10 cellular contexts compared by ENCODE assay signal in the genomic region with DNA sequence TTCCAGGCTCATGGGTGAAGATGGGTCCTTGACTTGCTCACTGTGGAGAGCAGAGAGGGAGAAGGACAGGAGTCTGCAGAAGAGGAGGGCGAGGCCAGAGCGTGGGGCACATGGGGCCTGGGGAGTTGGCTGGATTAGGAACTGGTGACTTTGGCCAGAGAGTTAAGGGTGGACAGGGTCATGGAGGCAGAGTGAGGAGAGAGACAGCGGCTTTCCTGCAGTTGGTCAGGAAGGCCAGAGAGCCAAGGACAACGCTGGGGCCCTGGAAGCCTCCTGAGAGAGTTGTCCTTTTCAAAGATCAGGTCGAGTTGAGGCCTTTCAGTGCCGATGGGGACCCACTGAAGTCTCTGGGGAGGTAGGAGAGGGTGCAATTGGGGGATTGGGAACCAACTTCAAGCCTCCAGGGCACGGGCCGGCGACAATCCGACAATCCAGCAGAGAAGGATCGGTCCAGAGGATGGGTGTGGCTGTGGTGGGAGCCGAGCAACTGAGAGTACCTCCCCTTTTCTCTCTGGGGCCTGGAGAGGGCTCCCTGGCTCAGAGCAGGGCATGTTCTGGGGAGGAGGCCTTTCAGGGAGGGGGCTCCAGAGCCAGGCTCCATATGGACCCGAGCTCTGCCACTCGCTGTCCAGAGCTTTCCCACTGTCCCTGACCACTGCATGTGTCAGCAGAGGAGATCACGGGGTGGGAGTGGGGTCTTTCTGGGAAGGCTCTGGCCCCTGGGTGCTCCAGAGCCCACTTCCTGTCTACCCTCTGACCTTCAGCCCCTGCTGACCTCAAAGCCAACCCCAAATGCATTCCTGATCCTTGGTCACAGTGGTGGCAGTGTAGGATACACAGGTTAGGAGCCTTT. TPM values are rescaled to one million over a fixed set of nuclear protein-coding genes. Genes with fewer than 3 reads are reported as not detected.
DNase-seq lines count a peak whose midpoint lies in the region; ATAC-seq and TF ChIP-seq lines count a peak whose summit lies in the region.
"Had no signal": no experiment of that assay in that cellular context is flagged by ENCODE, and none has a peak within 500 bp of the region (broad histone marks: within the 10 kb centered on the region; RNA-seq: fewer than 3 reads in every experiment).

No MANE protein-coding gene starts in this region.

- no peak overlapping the region for H3K9ac ChIP-seq in HUES48 (ENCODE audit: low read depth, low read length)
- H3K9ac ChIP-seq in adipocyte (ENCODE audit: low read length): peak overlapping the region; percentile 55
- H3K9ac ChIP-seq in stomach smooth muscle (ENCODE audit: low read length in 2 of 2): no peak overlapping the region

- H3K27ac ChIP-seq in HUES48 (ENCODE audit: low read depth, low read length): peak overlapping the region; percentile 75
- peak overlapping the region; percentile 80 to 91 for H3K27ac ChIP-seq in left lung
- H3K27ac ChIP-seq in stomach smooth muscle (ENCODE audit: low read length): peak overlapping the region; percentile 31

- no peak for TF ChIP-seq CTCF in left lung (IDR thresholded peaks at IDR 0.05)

- no peak for DNase-seq in adipocyte (ENCODE audit: low read depth)
- no peak for DNase-seq in left lung
- no peak for DNase-seq in kidney glomerular epithelial cell (lab: John Stamatoyannopoulos, UW)
- no peak for DNase-seq in NCI-H748 treated with DMSO at 0.1 percent for 48 hours (lab: John Stamatoyannopoulos, UW)
- DNase-seq: cortex of kidney, NCI-H1436 treated with DMSO at 0.1 percent for 48 hours had no signal

- intact Hi-C loops in left lung (cut with DNase I): no loop called here

- H3K36me3 ChIP-seq in HUES48 (ENCODE audit: control insufficient read depth, insufficient read depth, low read length) (peaks cover 65% of the 10 kb centered on the region), adipocyte (ENCODE audit: control insufficient read depth, insufficient read depth, low read length, severe bottlenecking) (peaks cover 26% of the 10 kb centered on the region), left lung (peaks cover 0 to 65% of the 10 kb centered on the region in 2 donors), stomach smooth muscle (ENCODE audit: control insufficient read depth in 2 of 2, insufficient read depth in 2 of 2, low read length in 2 of 2) (peaks cover 22 to 25% of the 10 kb centered on the region in 2 donors)

- H3K4me3 ChIP-seq in HUES48 (ENCODE audit: low read depth, low read length): no peak overlapping the region
- no peak overlapping the region for H3K4me3 ChIP-seq in adipocyte (ENCODE audit: low read length)
- H3K4me3 ChIP-seq in left lung: peak overlapping the region in 1 of 2 donors; percentile 23
- peak overlapping the region in 1 of 2 donors; percentile 15 for H3K4me3 ChIP-seq in stomach smooth muscle (ENCODE audit: low read length in 2 of 2)

- H3K4me1 ChIP-seq in HUES48 (ENCODE audit: control insufficient read depth, insufficient read depth, low read length) (peaks cover 18% of the 10 kb centered on the region), adipocyte (ENCODE audit: control insufficient read depth, insufficient read depth, low read length) (peaks cover 53% of the 10 kb centered on the region), left lung (peaks cover 45 to 85% of the 10 kb centered on the region in 2 donors), stomach smooth muscle (ENCODE audit: control insufficient read depth, insufficient read depth, low read length) (peaks cover 65% of the 10 kb centered on the region)

- no peaks in the 10 kb centered on the region for H3K9me3 ChIP-seq in HUES48 (ENCODE audit: control insufficient read depth, insufficient read depth, low read length)
- no peaks in the 10 kb centered on the region for H3K9me3 ChIP-seq in adipocyte (ENCODE audit: control insufficient read depth, low read length)
- no peaks in the 10 kb centered on the region for H3K9me3 ChIP-seq in left lung
- H3K9me3 ChIP-seq in stomach smooth muscle (ENCODE audit: control insufficient read depth in 2 of 2, low read length in 2 of 2): no peaks in the 10 kb centered on the region

- H3K27me3 ChIP-seq in HUES48 (ENCODE audit: control insufficient read depth, insufficient read depth, low read length) (no peaks in the 10 kb centered on the region), adipocyte (replicated peaks; ENCODE audit: control insufficient read depth, insufficient read depth, low read length) (no peaks in the 10 kb centered on the region), left lung (no peaks in the 10 kb centered on the region), stomach smooth muscle (ENCODE audit: control insufficient read depth in 1 of 2, insufficient read depth in 2 of 2, low read length in 2 of 2) (no peaks in the 10 kb centered on the region)

- ATAC-seq in left lung (peak; percentile 11), GM18870 (IDR thresholded peaks at IDR 0.05; ENCODE audit: unreplicated experiment) (no peak), HG02678 (IDR thresholded peaks at IDR 0.05; ENCODE audit: unreplicated experiment) (no peak)

RNA-seq across cellular contexts. Expression of a gene that starts 7.5 kb away (rescaled TPM):
- total RNA-seq in left lung: 10 to 100 TPM; 32.6 to 49.4 TPM

RNA-seq across cellular contexts. Expression of a gene that starts 31.3 kb away (rescaled TPM):
- total RNA-seq in left lung: 10 to 100 TPM; 61.9 to 70.6 TPM

RNA-seq across cellular contexts. Expression of a gene that starts 31.5 kb away (rescaled TPM):
- total RNA-seq in left lung: 1 to 10 TPM; 6.2 to 7.4 TPM

RNA-seq across cellular contexts. Expression of a gene that starts 34.1 kb away (rescaled TPM):
- total RNA-seq in left lung: 10 to 100 TPM; 14.9 to 19.4 TPM

RNA-seq across cellular contexts. Expression of a gene that starts 34.2 kb away (rescaled TPM):
- total RNA-seq in left lung: 10 to 100 TPM; 42.6 to 60.9 TPM

Comparison
In these comparisons a context has a peak if more than half of its experiments do, and no peak if none do; other contexts are left out.
1. H3K27ac ChIP-seq: peak in every context shown above with its lines; median percentile 86 in left lung; 75 in HUES48; 31 in stomach smooth muscle.